13 cellular contexts compared by ENCODE assay signal in the genomic region with DNA sequence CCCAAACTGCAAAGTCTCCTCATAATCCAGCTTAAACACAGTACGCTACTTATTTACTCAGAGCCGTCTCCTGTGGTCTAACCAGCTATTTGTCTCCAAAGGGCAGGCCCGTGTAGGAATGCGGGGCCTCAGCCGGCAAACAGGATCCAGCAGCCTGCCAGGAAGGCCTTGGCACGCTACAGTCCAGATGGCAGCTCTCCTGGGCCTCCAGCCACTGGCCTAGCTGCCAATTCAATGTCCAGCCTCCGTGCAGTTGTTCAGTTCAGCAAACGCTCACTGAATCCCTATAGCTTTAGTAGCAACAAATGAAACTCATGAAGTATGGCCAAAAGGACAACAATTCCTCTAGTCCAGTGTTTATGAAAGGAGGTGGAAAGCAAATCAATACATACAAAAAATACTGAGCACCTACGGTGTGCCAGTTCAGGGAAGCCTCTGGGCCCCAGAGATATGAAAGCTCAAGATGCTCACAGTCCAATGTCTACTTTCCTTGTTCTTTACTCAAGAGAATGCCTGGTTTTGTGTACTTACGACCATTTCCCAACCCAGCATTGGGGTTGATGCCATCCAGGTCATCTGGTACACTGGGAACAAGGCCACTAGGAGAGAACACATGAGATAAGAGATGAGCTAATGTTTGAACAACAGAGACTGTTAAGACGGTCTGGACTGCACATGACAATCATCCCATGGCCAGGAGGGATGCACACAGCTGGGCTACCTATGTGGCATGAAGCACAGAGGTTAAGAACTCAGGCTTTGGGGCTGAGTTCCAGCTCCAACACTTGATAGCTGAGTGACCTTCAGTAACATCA. TPM values are rescaled to one million over a fixed set of nuclear protein-coding genes. Genes with fewer than 3 reads are reported as not detected.
DNase-seq lines count a peak whose midpoint lies in the region; ATAC-seq and TF ChIP-seq lines count a peak whose summit lies in the region.
"Had no signal": no experiment of that assay in that cellular context is flagged by ENCODE, and none has a peak within 500 bp of the region (broad histone marks: within the 10 kb centered on the region; RNA-seq: fewer than 3 reads in every experiment).

No MANE protein-coding gene starts in this region.

- H3K36me3 ChIP-seq in mammary epithelial cell (ENCODE audit: insufficient read depth, low read length) (peaks cover 29% of the 10 kb centered on the region), muscle layer of duodenum (ENCODE audit: control insufficient read depth in 1 of 2, insufficient read depth in 2 of 2, low read length in 2 of 2) (peaks cover 38 to 51% of the 10 kb centered on the region in 2 donors), aorta (ENCODE audit: control insufficient read depth in 1 of 2, insufficient read depth in 2 of 2, low read length in 1 of 2) (peaks cover 0 to 3% of the 10 kb centered on the region in 2 donors)
- peaks cover 41% of the 10 kb centered on the region for H3K36me3 ChIP-seq in CD8-positive, alpha-beta memory T cell (ENCODE audit: insufficient read depth, low read length)

- dilution Hi-C loops in mammary epithelial cell (cut with HindIII; ENCODE audit: low sequenced_read_pairs): no loop called here

- in situ Hi-C loops in T47D (cut with HindIII; ENCODE audit: low pct_unique_long_range_greater_than_20kb, low sequenced_read_pairs) (no loop called here), mammary epithelial cell (cut with MboI; ENCODE audit: low sequenced_read_pairs in 2 of 2) (no loop called here)

- no TSS peak for BruUV-seq in mammary epithelial cell (replicated peaks; lab: Mats Ljungman, UMichigan)

- H3K9me3 Mint-ChIP-seq in CD8-positive, alpha-beta memory T cell: no peaks in the 10 kb centered on the region
- H3K9me3 Mint-ChIP-seq: immature natural killer cell, type B pancreatic cell had no signal

- CTCF ChIA-PET in mammary epithelial cell (lab: Charles Lee; ENCODE audit: low non-redundant PET): no interaction called here
- CTCF ChIA-PET in CD8-positive, alpha-beta memory T cell (lab: Charles Lee): no interaction called here

- no peaks in the 10 kb centered on the region for H3K27me3 ChIP-seq in mammary epithelial cell (ENCODE audit: insufficient read depth, low read length)
- H3K27me3 ChIP-seq in muscle layer of duodenum (ENCODE audit: low read depth, low read length): no peaks in the 10 kb centered on the region
- H3K27me3 ChIP-seq in aorta (ENCODE audit: control insufficient read depth in 1 of 2, insufficient read depth in 2 of 2, low read length in 1 of 2): no peaks in the 10 kb centered on the region
- no peaks in the 10 kb centered on the region for H3K27me3 ChIP-seq in CD8-positive, alpha-beta memory T cell (ENCODE audit: insufficient read depth, low read length, poor library complexity, severe bottlenecking)
- H3K27me3 ChIP-seq: cardiac muscle cell had no signal

- no peak overlapping the region for H3K9ac ChIP-seq in mammary epithelial cell (ENCODE audit: insufficient read depth, low read length)

- H3K4me3 ChIP-seq in mammary epithelial cell (replicated peaks in 1 of 3; ENCODE audit: insufficient read depth in 1 of 3, low read depth in 2 of 3, low read length in 3 of 3) (no peak overlapping the region), fibroblast of the aortic adventitia (ENCODE audit: low read depth, low read length) (no peak overlapping the region), muscle layer of duodenum (ENCODE audit: low read depth in 1 of 2, low read length in 2 of 2) (no peak overlapping the region), aorta (ENCODE audit: low read length in 2 of 2) (no peak overlapping the region)
- no peak overlapping the region for H3K4me3 ChIP-seq in CD8-positive, alpha-beta memory T cell (ENCODE audit: low read length)
- H3K4me3 ChIP-seq: cardiac muscle cell had no signal

- H3K9me3 ChIP-seq in mammary epithelial cell (replicated peaks; ENCODE audit: insufficient read depth, low read length) (no peaks in the 10 kb centered on the region), muscle layer of duodenum (ENCODE audit: control insufficient read depth in 1 of 2, low read length in 2 of 2) (no peaks in the 10 kb centered on the region), aorta (ENCODE audit: control insufficient read depth, low read length) (no peaks in the 10 kb centered on the region)
- H3K9me3 ChIP-seq in CD8-positive, alpha-beta memory T cell (ENCODE audit: low read length): no peaks in the 10 kb centered on the region

- intact Hi-C loops in mammary epithelial cell (cut with micrococcal nuclease) (no loop called here), aorta (cut with DNase I) (no loop called here)

- WGBS in mammary epithelial cell (ENCODE audit: low coverage, missing lambda C conversion rate): 51% methylated on average over 8 of the region's 11 CpGs
- WGBS in aorta, 2 donors: 6 to 7% methylated on average over 11 of the region's 11 CpGs

- H3K27ac Mint-ChIP-seq in CD8-positive, alpha-beta memory T cell: no peak overlapping the region
- H3K27ac Mint-ChIP-seq: immature natural killer cell, type B pancreatic cell had no signal

- H3K4me1 Mint-ChIP-seq in CD8-positive, alpha-beta memory T cell: peaks cover 27 to 46% (median 31%) of the 10 kb centered on the region in 3 donors

- H3K27ac ChIP-seq in mammary epithelial cell (ENCODE audit: insufficient read depth, low read depth, low read length) (no peak overlapping the region), muscle layer of duodenum (ENCODE audit: low read length) (peak overlapping the region; percentile 41), aorta (ENCODE audit: low read depth in 1 of 2, low read length in 2 of 2) (peak overlapping the region in 1 of 2 donors; percentile 70)
- H3K27ac ChIP-seq in CD8-positive, alpha-beta memory T cell (ENCODE audit: low read depth, low read length): no peak overlapping the region
- H3K27ac ChIP-seq: cardiac muscle cell had no signal

- H3K4me2 ChIP-seq in mammary epithelial cell (ENCODE audit: insufficient read depth, low read depth, low read length): no peak overlapping the region

- DNase-seq in T47D (ENCODE audit: low read depth in 1 of 2, low spot score in 1 of 2) (peak; percentile 67 to 97), mammary epithelial cell (no peak), fibroblast of the aortic adventitia (ENCODE audit: low read depth) (peak; percentile 90), aorta (peak; percentile 84 to 87), GM19238 (ENCODE audit: insufficient read length, low spot score) (no peak)
- no peak for DNase-seq in CD8-positive, alpha-beta memory T cell
- DNase-seq: immature natural killer cell; NCI-H1092; stimulated activated CD4-positive, alpha-beta T cell treated with anti-CD3 and anti-CD28 coated beads, Interleukin-15, amount 100 ng/mL, for 24 hours had no signal

- no peak for TF ChIP-seq CTCF in mammary epithelial cell (conservative IDR thresholded peaks at IDR 0.05 in 1 of 2, IDR thresholded peaks at IDR 0.05 in 1 of 2; ENCODE audit: extremely low read depth in 1 of 2, insufficient read depth in 1 of 2, low read depth in 1 of 2, low read length in 2 of 2)
- TF ChIP-seq CTCF in fibroblast of the aortic adventitia (IDR thresholded peaks at IDR 0.05; ENCODE audit: insufficient read depth, low read length): no peak

- H3K4me3 Mint-ChIP-seq in CD8-positive, alpha-beta memory T cell: no peak overlapping the region
- H3K4me3 Mint-ChIP-seq: immature natural killer cell, type B pancreatic cell had no signal

- no peaks in the 10 kb centered on the region for H4K20me1 ChIP-seq in mammary epithelial cell (ENCODE audit: insufficient read depth, low read length)

- H3K27me3 Mint-ChIP-seq in CD8-positive, alpha-beta memory T cell: no peaks in the 10 kb centered on the region
- H3K27me3 Mint-ChIP-seq: type B pancreatic cell had no signal

- POLR2A ChIA-PET in CD8-positive, alpha-beta memory T cell (lab: Charles Lee): no interaction called here

- peaks cover 8 to 71% (median 16%) of the 10 kb centered on the region in 3 donors for H3K36me3 Mint-ChIP-seq in CD8-positive, alpha-beta memory T cell

- ATAC-seq in aorta (ENCODE audit: low FRiP score): peak; percentile 84
- ATAC-seq in HG03175 (IDR thresholded peaks at IDR 0.05; ENCODE audit: unreplicated experiment): no peak

- peaks cover 45% of the 10 kb centered on the region for H3K79me2 ChIP-seq in mammary epithelial cell (ENCODE audit: insufficient read depth, low read length)

- H3K4me1 ChIP-seq in mammary epithelial cell (ENCODE audit: insufficient read depth, low read length) (peaks cover 6% of the 10 kb centered on the region), muscle layer of duodenum (ENCODE audit: control insufficient read depth in 1 of 2, insufficient read depth in 2 of 2, low read length in 2 of 2) (peaks cover 0 to 13% of the 10 kb centered on the region in 2 donors), aorta (ENCODE audit: control insufficient read depth in 1 of 2, insufficient read depth in 2 of 2, low read length in 2 of 2) (peaks cover 0 to 3% of the 10 kb centered on the region in 2 donors)
- H3K4me1 ChIP-seq in CD8-positive, alpha-beta memory T cell (ENCODE audit: insufficient read depth, low read length): no peaks in the 10 kb centered on the region

- no peak overlapping the region for H2AFZ ChIP-seq in mammary epithelial cell (ENCODE audit: low read depth, low read length)

RNA-seq across cellular contexts. Expression of gene CDK5RAP2, which starts 8.3 kb away (rescaled TPM):
- total RNA-seq in mammary epithelial cell: 10 to 100 TPM; 31.8 to 43.5 TPM
- polyA plus RNA-seq in mammary epithelial cell: 19.8 TPM
- polyA minus RNA-seq in mammary epithelial cell: 33.3 TPM
- total RNA-seq in fibroblast of the aortic adventitia (ENCODE audit: low replicate concordance): 36.8 and 66.6 TPM in 2 replicates
- total RNA-seq in aorta: 10 to 100 TPM; 54.9 to 77.7 TPM
- polyA plus RNA-seq in aorta: 100 to 1,000 TPM in 1 of 2 donors, 10 to 100 TPM in 1; 37.1 to 106 TPM
- total RNA-seq in CD8-positive, alpha-beta memory T cell: 10 to 100 TPM; 56.6 to 56.8 TPM
- polyA plus RNA-seq in CD8-positive, alpha-beta memory T cell: 34.0 TPM

Comparison
In these comparisons a context has a peak if more than half of its experiments do, and no peak if none do; other contexts are left out.
1. DNase-seq: peak in T47D (2 of 2), fibroblast of the aortic adventitia (single experiment) and aorta (2 of 2); none in mammary epithelial cell (single experiment), GM19238 (single experiment) and CD8-positive, alpha-beta memory T cell (0 of 5).